Comparison of ENCODE assay signal across 2 cellular contexts in the genomic region with DNA sequence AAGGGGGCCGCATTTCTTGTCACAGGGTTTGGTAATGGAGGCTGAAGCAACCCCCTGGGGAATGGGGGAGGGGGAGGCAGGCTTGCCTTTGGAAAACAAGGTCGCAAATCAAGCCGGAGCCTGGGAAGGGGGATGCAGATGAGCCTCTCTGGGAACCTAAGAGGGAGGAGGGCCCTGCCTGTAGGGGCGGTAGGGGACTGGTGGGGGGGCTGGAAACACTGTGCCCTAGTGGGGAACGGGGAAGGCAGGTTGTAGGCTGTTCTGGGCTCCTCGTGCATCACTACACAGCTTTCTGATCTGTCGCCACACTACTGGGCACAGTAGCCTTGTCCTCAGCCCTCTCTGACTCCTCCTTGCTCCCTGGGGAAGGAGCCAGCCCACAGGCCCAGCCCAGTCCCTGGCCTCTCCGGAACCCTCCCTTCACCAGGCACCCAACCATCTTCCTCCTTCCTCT.
TF ChIP-seq lines count a peak whose summit lies in the region.

No MANE protein-coding gene starts in this region.

TF ChIP-seq in SK-N-SH, 30 proteins besides CTCF, POLR2A, EP300 and RAD21 (continued from another document):
- no peak for TF ChIP-seq SMC3 (IDR thresholded peaks at IDR 0.05; ENCODE audit: low read depth, low read length)
- TF ChIP-seq, protein P1, sequence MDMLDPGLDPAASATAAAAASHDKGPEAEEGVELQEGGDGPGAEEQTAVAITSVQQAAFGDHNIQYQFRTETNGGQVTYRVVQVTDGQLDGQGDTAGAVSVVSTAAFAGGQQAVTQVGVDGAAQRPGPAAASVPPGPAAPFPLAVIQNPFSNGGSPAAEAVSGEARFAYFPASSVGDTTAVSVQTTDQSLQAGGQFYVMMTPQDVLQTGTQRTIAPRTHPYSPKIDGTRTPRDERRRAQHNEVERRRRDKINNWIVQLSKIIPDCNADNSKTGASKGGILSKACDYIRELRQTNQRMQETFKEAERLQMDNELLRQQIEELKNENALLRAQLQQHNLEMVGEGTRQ (IDR thresholded peaks at IDR 0.05; ENCODE audit: borderline replicate concordance, low read depth, low read length): no peak
- no peak for TF ChIP-seq NRF1 (IDR thresholded peaks at IDR 0.05; ENCODE audit: low read depth, low read length)

TF ChIP-seq in SK-N-SH treated with all-trans-retinoic acid at 6 μM for 48 hours, 23 proteins besides CTCF, POLR2A, EP300 and RAD21 (continued from another document):
- TF ChIP-seq, protein P2, sequence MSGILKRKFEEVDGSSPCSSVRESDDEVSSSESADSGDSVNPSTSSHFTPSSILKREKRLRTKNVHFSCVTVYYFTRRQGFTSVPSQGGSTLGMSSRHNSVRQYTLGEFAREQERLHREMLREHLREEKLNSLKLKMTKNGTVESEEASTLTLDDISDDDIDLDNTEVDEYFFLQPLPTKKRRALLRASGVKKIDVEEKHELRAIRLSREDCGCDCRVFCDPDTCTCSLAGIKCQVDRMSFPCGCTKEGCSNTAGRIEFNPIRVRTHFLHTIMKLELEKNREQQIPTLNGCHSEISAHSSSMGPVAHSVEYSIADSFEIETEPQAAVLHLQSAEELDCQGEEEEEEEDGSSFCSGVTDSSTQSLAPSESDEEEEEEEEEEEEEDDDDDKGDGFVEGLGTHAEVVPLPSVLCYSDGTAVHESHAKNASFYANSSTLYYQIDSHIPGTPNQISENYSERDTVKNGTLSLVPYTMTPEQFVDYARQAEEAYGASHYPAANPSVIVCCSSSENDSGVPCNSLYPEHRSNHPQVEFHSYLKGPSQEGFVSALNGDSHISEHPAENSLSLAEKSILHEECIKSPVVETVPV (CRISPR knock-in tag; IDR thresholded peaks at IDR 0.05): no peak
- no peak for TF ChIP-seq OSR1 (CRISPR knock-in tag; IDR thresholded peaks at IDR 0.05)
- no peak for TF ChIP-seq ZNF70 (CRISPR knock-in tag; IDR thresholded peaks at IDR 0.05)
